8 cellular contexts compared by ENCODE assay signal in genomic region chr11:62792193-62792575, GRCh38. TPM values are rescaled to one million over a fixed set of nuclear protein-coding genes. Genes with fewer than 3 reads are reported as not detected.
DNase-seq lines count a peak whose midpoint lies in the region; ATAC-seq and TF ChIP-seq lines count a peak whose summit lies in the region.

No MANE protein-coding gene starts in this region.

- in situ Hi-C loops in gastrocnemius medialis (cut with MboI; ENCODE audit: low sequenced_read_pairs in 4 of 4), result no loop called here

- peaks cover 7% of the 10 kb centered on the region for H3K4me1 Mint-ChIP-seq in glutamatergic neuron (ENCODE audit: low read depth, unreplicated experiment)

- TF ChIP-seq POLR2A in gastrocnemius medialis (IDR thresholded peaks at IDR 0.05), result no peak

- no peaks in the 10 kb centered on the region for H3K27me3 ChIP-seq in gastrocnemius medialis

- H3K4me3 ChIP-seq in HFF-Myc (replicated peaks; ENCODE audit: low read depth, low read length) (peak overlapping the region; percentile 88), gastrocnemius medialis (peak overlapping the region; percentile 75 to 95 (median 86))

- peaks cover 3 to 63% of the 10 kb centered on the region in 2 donors for H3K36me3 ChIP-seq in gastrocnemius medialis

- intact Hi-C loops in gastrocnemius medialis (cut with DNase I; ENCODE audit: low total_unique reads), result no loop called here

- TF ChIP-seq CTCF in HFF-Myc (IDR thresholded peaks at IDR 0.05; ENCODE audit: low read depth, low read length, missing control alignments) (no peak), glutamatergic neuron (IDR thresholded peaks at IDR 0.05; ENCODE audit: partially characterized antibody, unreplicated experiment) (no peak), gastrocnemius medialis (IDR thresholded peaks at IDR 0.05 in 4 of 5, conservative IDR thresholded peaks at IDR 0.05 in 1 of 5) (no peak)

- peak overlapping the region; percentile 83 for H3K27ac Mint-ChIP-seq in glutamatergic neuron (ENCODE audit: unreplicated experiment)

- ATAC-seq in gastrocnemius medialis (no peak), GM21367 (IDR thresholded peaks at IDR 0.05; ENCODE audit: unreplicated experiment) (no peak), GM21515 (IDR thresholded peaks at IDR 0.05; ENCODE audit: unreplicated experiment) (no peak)

- H3K9me3 Mint-ChIP-seq in glutamatergic neuron (ENCODE audit: unreplicated experiment), result peaks cover 6% of the 10 kb centered on the region

- no peaks in the 10 kb centered on the region for H3K9me3 ChIP-seq in gastrocnemius medialis

- H3K27ac ChIP-seq in gastrocnemius medialis, result peak overlapping the region; percentile 73 to 90 (median 80)

- peaks cover 31 to 38% of the 10 kb centered on the region in 2 donors for H3K4me1 ChIP-seq in gastrocnemius medialis

- peak overlapping the region; percentile 87 for H3K4me3 Mint-ChIP-seq in glutamatergic neuron (ENCODE audit: unreplicated experiment)

- H3K27me3 Mint-ChIP-seq in glutamatergic neuron (ENCODE audit: unreplicated experiment), result peaks cover 2% of the 10 kb centered on the region

- no peaks in the 10 kb centered on the region for H3K36me3 Mint-ChIP-seq in glutamatergic neuron (ENCODE audit: unreplicated experiment)

- DNase-seq in HFF-Myc (ENCODE audit: extremely low read depth, low read depth), result no peak
- peak; percentile 36 for DNase-seq in UCSD-AML1 (lab: John Stamatoyannopoulos, UW; ENCODE audit: unreplicated experiment)
- no peak for DNase-seq in glutamatergic neuron
- DNase-seq in gastrocnemius medialis, result peak in 1 of 2 donors; percentile 38
- DNase-seq in DMS114 treated with DMSO at 0.1 percent for 48 hours (lab: John Stamatoyannopoulos, UW; ENCODE audit: unreplicated experiment), result no peak
- DNase-seq in superior temporal gyrus (ENCODE audit: extremely low spot score), result no peak

RNA-seq across cellular contexts. Expression of gene TMEM223, which starts 0.4 kb away (rescaled TPM):
- total RNA-seq in glutamatergic neuron (ENCODE audit: unreplicated experiment) (17.4 TPM), gastrocnemius medialis (10 to 100 TPM; 17.1 to 41.6 (median 23.8) TPM)

RNA-seq across cellular contexts. Expression of gene TMEM179B, which starts 5.0 kb away (rescaled TPM):
- total RNA-seq in glutamatergic neuron (ENCODE audit: unreplicated experiment) (28.2 TPM), gastrocnemius medialis (10 to 100 TPM; 26.3 to 52.5 (median 44.3) TPM)

RNA-seq across cellular contexts. Expression of gene NXF1, which starts 13.1 kb away (rescaled TPM):
- 104 TPM for total RNA-seq in glutamatergic neuron (ENCODE audit: unreplicated experiment)
- total RNA-seq in gastrocnemius medialis, result 10 to 100 TPM; 27.2 to 47.1 (median 46.1) TPM

RNA-seq across cellular contexts. Expression of gene TAF6L, which starts 21.0 kb away (rescaled TPM):
- total RNA-seq in glutamatergic neuron (ENCODE audit: unreplicated experiment), result 39.4 TPM
- total RNA-seq in gastrocnemius medialis, result 10 to 100 TPM; 13.5 to 43.2 (median 21.4) TPM

RNA-seq across cellular contexts. Expression of gene POLR2G, which starts 30.8 kb away (rescaled TPM):
- total RNA-seq in glutamatergic neuron (ENCODE audit: unreplicated experiment), result 92.5 TPM
- total RNA-seq in gastrocnemius medialis, result 10 to 100 TPM; 25.2 to 45.5 (median 29.6) TPM
